8 cellular contexts compared by ENCODE assay signal in genomic region chr12:123384318-123384993, GRCh38. TPM values are rescaled to one million over a fixed set of nuclear protein-coding genes. Genes with fewer than 3 reads are reported as not detected.
DNase-seq lines count a peak whose midpoint lies in the region; ATAC-seq, FAIRE-seq and TF ChIP-seq lines count a peak whose summit lies in the region.

No MANE protein-coding gene starts in this region.

- CTCF ChIA-PET in AG04449 (lab: Yijun Ruan, JAX) = interaction anchor here (0.8 to 2.3 kb wide), 5 partner anchors 8 to 26 kb away, joined by 3 to 19 read pairs (median 3); no protein-coding TSS in a partner anchor

- H3K27me3 Mint-ChIP-seq in T-helper 1 cell treated with Interleukin-12 subunit alpha and Interleukin-12 subunit beta and Interleukin-4 antibody, amounts not matched to agents 30 μg/mL and 1 μg/mL, for 36 hours (ENCODE audit: low read depth) = no peaks in the 10 kb centered on the region
- peaks cover 4% of the 10 kb centered on the region for H3K27me3 Mint-ChIP-seq in endothelial cell (ENCODE audit: unreplicated experiment)
- no peaks in the 10 kb centered on the region for H3K27me3 Mint-ChIP-seq in neural crest cell (ENCODE audit: low read depth)

- POLR2A ChIA-PET in AG04449 (lab: Yijun Ruan, JAX) = interaction anchor here (0.5 to 1.6 kb wide), 6 partner anchors 8 to 199 kb away, joined by 3 to 19 read pairs (median 4); partner anchors contain the start of genes SBNO1 and TMED2

- H3K4me3 ChIP-seq in AG04449 (ENCODE audit: low read depth, low read length) = peak overlapping the region; percentile 78

- peak overlapping the region; percentile 93 for H3K4me3 Mint-ChIP-seq in T-helper 1 cell treated with Interleukin-12 subunit alpha and Interleukin-12 subunit beta and Interleukin-4 antibody, amounts not matched to agents 30 μg/mL and 1 μg/mL, for 36 hours
- H3K4me3 Mint-ChIP-seq in endothelial cell (ENCODE audit: unreplicated experiment) (peak overlapping the region; percentile 91), neural crest cell (peak overlapping the region; percentile 97)

- H3K4me1 Mint-ChIP-seq in T-helper 1 cell treated with Interleukin-12 subunit alpha and Interleukin-12 subunit beta and Interleukin-4 antibody, amounts not matched to agents 30 μg/mL and 1 μg/mL, for 36 hours (ENCODE audit: low read depth) = peaks cover 23% of the 10 kb centered on the region
- H3K4me1 Mint-ChIP-seq in endothelial cell (ENCODE audit: unreplicated experiment) (peaks cover 17% of the 10 kb centered on the region), neural crest cell (peaks cover 21% of the 10 kb centered on the region)

- no peaks in the 10 kb centered on the region for H3K36me3 Mint-ChIP-seq in T-helper 1 cell treated with Interleukin-12 subunit alpha and Interleukin-12 subunit beta and Interleukin-4 antibody, amounts not matched to agents 30 μg/mL and 1 μg/mL, for 36 hours (ENCODE audit: low read depth)
- peaks cover 11% of the 10 kb centered on the region for H3K36me3 Mint-ChIP-seq in endothelial cell (ENCODE audit: low read depth, unreplicated experiment)
- no peaks in the 10 kb centered on the region for H3K36me3 Mint-ChIP-seq in neural crest cell (ENCODE audit: low read depth)

- DNase-seq in AG04449 (ENCODE audit: low read depth, low spot score) (no peak), GM12891 (ENCODE audit: insufficient read length, low spot score) (no peak), endothelial cell (ENCODE audit: low spot score) (peak; percentile 24), neural crest cell (ENCODE audit: low read depth, low spot score) (no peak), NOMO-1 treated with dmso at 0.1 percent for 144 hours (lab: John Stamatoyannopoulos, UW; ENCODE audit: unreplicated experiment) (no peak)

- ATAC-seq in HG02571 (IDR thresholded peaks at IDR 0.05; ENCODE audit: unreplicated experiment) (no peak), GM18873 (IDR thresholded peaks at IDR 0.05; ENCODE audit: low FRiP score, unreplicated experiment) (no peak)

- no peak for TF ChIP-seq POLR2A in GM12891 (IDR thresholded peaks at IDR 0.05; ENCODE audit: low read depth, low read length)

- H3K9me3 Mint-ChIP-seq in T-helper 1 cell treated with Interleukin-12 subunit alpha and Interleukin-12 subunit beta and Interleukin-4 antibody, amounts not matched to agents 30 μg/mL and 1 μg/mL, for 36 hours = no peaks in the 10 kb centered on the region
- H3K9me3 Mint-ChIP-seq in endothelial cell (ENCODE audit: unreplicated experiment) (no peaks in the 10 kb centered on the region), neural crest cell (no peaks in the 10 kb centered on the region)

- TF ChIP-seq CTCF in AG04449 (IDR thresholded peaks at IDR 0.05; ENCODE audit: insufficient read depth, low read length, missing control alignments) (no peak), endothelial cell (IDR thresholded peaks at IDR 0.05; ENCODE audit: unreplicated experiment) (no peak), neural crest cell (conservative IDR thresholded peaks at IDR 0.05) (peak; percentile 15)

- peak; percentile 64 for FAIRE-seq in GM12891 (lab: Jason Lieb, UNC)

- peak overlapping the region; percentile 57 for H3K27ac Mint-ChIP-seq in T-helper 1 cell treated with Interleukin-12 subunit alpha and Interleukin-12 subunit beta and Interleukin-4 antibody, amounts not matched to agents 30 μg/mL and 1 μg/mL, for 36 hours
- H3K27ac Mint-ChIP-seq in endothelial cell (ENCODE audit: unreplicated experiment) (no peak overlapping the region), neural crest cell (ENCODE audit: unreplicated experiment) (peak overlapping the region; percentile 27)

TF ChIP-seq in GM12891, 5 proteins besides CTCF, POLR2A, EP300 and RAD21:
- TF ChIP-seq POU2F2 (IDR thresholded peaks at IDR 0.05; ENCODE audit: low read depth, low read length) = no peak
- TF ChIP-seq POLR2AphosphoS5 (IDR thresholded peaks at IDR 0.05; ENCODE audit: low read depth, low read length) = no peak
- no peak for TF ChIP-seq SPI1 (IDR thresholded peaks at IDR 0.05; ENCODE audit: low read depth, low read length)
- no peak for TF ChIP-seq TAF1 (IDR thresholded peaks at IDR 0.05; ENCODE audit: low read depth, low read length)

RNA-seq across cellular contexts. Expression of gene KMT5A, which starts 0.5 kb away (rescaled TPM):
- polyA plus RNA-seq in GM12891 (2012; ENCODE audit: low read depth, missing spikeins) = 26.4 TPM
- total RNA-seq in endothelial cell (ENCODE audit: unreplicated experiment) = 35.6 TPM
- total RNA-seq in neural crest cell = 55.1 and 57.5 TPM in 2 replicates

RNA-seq across cellular contexts. Expression of gene SBNO1, which starts 19.8 kb away (rescaled TPM):
- 13.5 TPM for polyA plus RNA-seq in GM12891 (2012; ENCODE audit: low read depth, missing spikeins)
- total RNA-seq in endothelial cell (ENCODE audit: unreplicated experiment) (44.7 TPM), neural crest cell (43.2 and 44.8 TPM in 2 replicates)

RNA-seq across cellular contexts. Expression of gene RILPL2, which starts 52.0 kb away (rescaled TPM):
- polyA plus RNA-seq in GM12891 (2012; ENCODE audit: low read depth, missing spikeins) = 14.4 TPM
- total RNA-seq in endothelial cell (ENCODE audit: unreplicated experiment) (2.8 TPM), neural crest cell (1.6 and 1.9 TPM in 2 replicates)
